Comparison of ENCODE assay signal across 9 cellular contexts in genomic region chr5:172793577-172794488, GRCh38. TPM values are rescaled to one million over a fixed set of nuclear protein-coding genes. Genes with fewer than 3 reads are reported as not detected.
DNase-seq lines count a peak whose midpoint lies in the region; TF ChIP-seq lines count a peak whose summit lies in the region.
"Had no signal": no experiment of that assay in that cellular context is flagged by ENCODE, and none has a peak within 500 bp of the region (broad histone marks: within the 10 kb centered on the region; RNA-seq: fewer than 3 reads in every experiment).

No MANE protein-coding gene starts in this region.

- no peak overlapping the region for H3K18ac ChIP-seq in trophoblast cell (ENCODE audit: low read length)

- no peaks in the 10 kb centered on the region for H3K79me2 ChIP-seq in trophoblast cell (ENCODE audit: control insufficient read depth, insufficient read depth, low read length, poor library complexity)

- H3K36me3 Mint-ChIP-seq in dendritic cell treated with granulocyte-macrophage colony-stimulating factor and Interleukin-4, amounts not matched to agents 40 ng/mL and 50 ng/mL, for 4 days (ENCODE audit: low read depth): peaks cover 6% of the 10 kb centered on the region

- no peaks in the 10 kb centered on the region for H3K36me3 ChIP-seq in trophoblast cell (ENCODE audit: control insufficient read depth in 1 of 2, insufficient read depth in 2 of 2, low read length in 2 of 2)

- no peak overlapping the region for H2AFZ ChIP-seq in trophoblast cell (ENCODE audit: insufficient read depth, low read length, poor library complexity)

- no peak overlapping the region for H3K4ac ChIP-seq in trophoblast cell (ENCODE audit: low read depth, low read length)

- peaks cover 2% of the 10 kb centered on the region for H3K79me1 ChIP-seq in trophoblast cell (ENCODE audit: low read length)

- H3K4me1 Mint-ChIP-seq in dendritic cell treated with granulocyte-macrophage colony-stimulating factor and Interleukin-4, amounts not matched to agents 40 ng/mL and 50 ng/mL, for 4 days (ENCODE audit: low read depth): peaks cover 91% of the 10 kb centered on the region

- H3K14ac ChIP-seq in trophoblast cell (ENCODE audit: low read length): no peak overlapping the region

- no CpG with 5 or more reads among the region's 17 CpGs for WGBS in trophoblast cell (ENCODE audit: extremely low coverage, insufficient coverage, insufficient read length)

- no peak overlapping the region for H4K12ac ChIP-seq in trophoblast cell (ENCODE audit: low read depth, low read length)

- H3K9ac ChIP-seq in trophoblast cell (ENCODE audit: low read length): no peak overlapping the region

- no peaks in the 10 kb centered on the region for H3K9me3 ChIP-seq in trophoblast cell (ENCODE audit: insufficient read depth, low read depth, low read length)

- no peak overlapping the region for H3K4me3 Mint-ChIP-seq in dendritic cell treated with granulocyte-macrophage colony-stimulating factor and Interleukin-4, amounts not matched to agents 40 ng/mL and 50 ng/mL, for 4 days

- H3K4me3 ChIP-seq in NB4 (ENCODE audit: low read depth, low read length) (no peak overlapping the region), trophoblast cell (ENCODE audit: low read depth, low read length) (no peak overlapping the region)

- no peaks in the 10 kb centered on the region for H3K27me3 Mint-ChIP-seq in dendritic cell treated with granulocyte-macrophage colony-stimulating factor and Interleukin-4, amounts not matched to agents 40 ng/mL and 50 ng/mL, for 4 days

- TF ChIP-seq POLR2A in NB4 (IDR thresholded peaks at IDR 0.05; ENCODE audit: extremely low read depth, insufficient read length): no peak

- H2BK5ac ChIP-seq in trophoblast cell (ENCODE audit: low read depth, low read length, poor library complexity): no peak overlapping the region

- DNase-seq in GDM1 (lab: John Stamatoyannopoulos, UW) (peak; percentile 7), NB4 (ENCODE audit: low read depth) (peak; percentile 83), trophoblast cell (peak; percentile 27 to 39), D341Med (ENCODE audit: low spot score) (no peak), NCI-H187 treated with DMSO at 0.1 percent for 48 hours (lab: John Stamatoyannopoulos, UW) (no peak), NCI-H82 (lab: John Stamatoyannopoulos, UW) (no peak)
- no peak for DNase-seq in stimulated activated CD4-positive, alpha-beta T cell treated with anti-CD3 and anti-CD28 coated beads, Interleukin-4, amount 100 ng/mL, for 1 hour
- DNase-seq: NCI-H510A treated with DMSO at 0.1 percent for 48 hours had no signal

- H3K4me1 ChIP-seq in trophoblast cell (ENCODE audit: control insufficient read depth in 1 of 2, insufficient read depth in 2 of 2, low read length in 2 of 2): peaks cover 10 to 17% of the 10 kb centered on the region in 2 experiments

- H3K27ac Mint-ChIP-seq in dendritic cell treated with granulocyte-macrophage colony-stimulating factor and Interleukin-4, amounts not matched to agents 40 ng/mL and 50 ng/mL, for 4 days: peak overlapping the region; percentile 91

- no peak for TF ChIP-seq CTCF in NB4 (IDR thresholded peaks at IDR 0.05; ENCODE audit: low read depth, low read length)

- no peak overlapping the region for H2BK12ac ChIP-seq in trophoblast cell (ENCODE audit: low read length)

- no peak overlapping the region for H2BK120ac ChIP-seq in trophoblast cell (ENCODE audit: insufficient read depth, low read length, poor library complexity)

- H2AK5ac ChIP-seq in trophoblast cell (ENCODE audit: low read length): no peak overlapping the region

- no peak overlapping the region for H4K91ac ChIP-seq in trophoblast cell (ENCODE audit: low read depth, low read length)

- no peak overlapping the region for H3K4me2 ChIP-seq in trophoblast cell (ENCODE audit: low read length)

- no peak overlapping the region for H3K27ac ChIP-seq in trophoblast cell (ENCODE audit: low read depth, low read length)

- H3K9me3 Mint-ChIP-seq in dendritic cell treated with granulocyte-macrophage colony-stimulating factor and Interleukin-4, amounts not matched to agents 40 ng/mL and 50 ng/mL, for 4 days: no peaks in the 10 kb centered on the region

- H4K8ac ChIP-seq in trophoblast cell (ENCODE audit: low read depth, low read length): no peak overlapping the region

- no peaks in the 10 kb centered on the region for H3K27me3 ChIP-seq in trophoblast cell (ENCODE audit: insufficient read depth, low read length)

- no peak overlapping the region for H3K23ac ChIP-seq in trophoblast cell (ENCODE audit: low read length)

- intact Hi-C loops in dendritic cell treated with granulocyte-macrophage colony-stimulating factor and Interleukin-4, amounts not matched to agents 40 ng/mL and 50 ng/mL, for 4 days (cut with micrococcal nuclease): no loop called here

RNA-seq across cellular contexts. Expression of gene DUSP1, which starts 22.8 kb away (rescaled TPM):
- polyA plus RNA-seq in trophoblast cell (2013): 12.0 and 12.4 TPM in 2 replicates

RNA-seq across cellular contexts. Expression of gene ERGIC1, which starts 40.2 kb away (rescaled TPM):
- 53.9 and 54.4 TPM in 2 replicates for polyA plus RNA-seq in trophoblast cell (2013)

Comparison
In these comparisons a context has a peak if more than half of its experiments do, and no peak if none do; other contexts are left out.
1. DNase-seq: peak in GDM1 (single experiment), NB4 (single experiment) and trophoblast cell (2 of 2); none in D341Med (single experiment), NCI-H187 treated with DMSO at 0.1 percent for 48 hours (single experiment), NCI-H82 (single experiment) and stimulated activated CD4-positive, alpha-beta T cell treated with anti-CD3 and anti-CD28 coated beads, Interleukin-4, amount 100 ng/mL, for 1 hour (single experiment).